Comparison of ENCODE assay signal across 25 cellular contexts in genomic region chr12:25307818-25308217, GRCh38.
"Had no signal": no experiment of that assay in that cellular context is flagged by ENCODE, and none has a peak within 500 bp of the region (broad histone marks: within the 10 kb centered on the region; RNA-seq: fewer than 3 reads in every experiment).

No MANE protein-coding gene starts in this region.

- DNase-seq: activated CD4-positive, alpha-beta T cell treated with anti-CD3 and anti-CD28 coated beads for 36 hours; activated CD4-positive, alpha-beta T cell treated with anti-CD3 and anti-CD28 coated beads, Interleukin-2, amount 50 U/mL, for 1 hour; activated CD8-positive, alpha-beta memory T cell treated with anti-CD3 and anti-CD28 coated beads, Interleukin-2, amount 50 U/mL, for 4 hours; activated CD8-positive, alpha-beta T cell treated with anti-CD3 and anti-CD28 coated beads for 36 hours; activated gamma-delta T cell treated with Interleukin-2 at 50 U/mL for 16 hours; activated naive CD4-positive, alpha-beta T cell treated with anti-CD3 and anti-CD28 coated beads, Interleukin-2, amount 10 ng/mL, durations not matched to agents 7 days and 5 days; activated naive CD8-positive, alpha-beta T cell treated with anti-CD3 and anti-CD28 coated beads for 36 hours; activated T-cell treated with anti-CD3 and anti-CD28 coated beads, Interleukin-2, amount 50 U/mL, for 72 hours; colonic mucosa; NCI-H1092; NCI-H1417; NCI-H1694; NCI-H2029 treated with DMSO at 0.1 percent for 48 hours; NCI-H345; NCI-H510A; NCI-H526 treated with DMSO at 0.1 percent for 48 hours; NK-92 treated with Interleukin-12 subunit alpha and Interleukin-12 subunit beta, amount 100 ng/mL, for 24 hours; OCI-M1; RPMI8226; T-helper 1 cell; WERI-Rb-1 had no signal

- H3K4me1 ChIP-seq: colonic mucosa had no signal

- H3K4me3 Mint-ChIP-seq: activated CD4-positive, alpha-beta T cell treated with anti-CD3 and anti-CD28 coated beads for 36 hours; activated CD8-positive, alpha-beta T cell treated with anti-CD3 and anti-CD28 coated beads for 36 hours; activated naive CD4-positive, alpha-beta T cell treated with anti-CD3 and anti-CD28 coated beads, Interleukin-2, amount 10 ng/mL, durations not matched to agents 7 days and 5 days; activated naive CD8-positive, alpha-beta T cell treated with anti-CD3 and anti-CD28 coated beads for 36 hours; activated T-cell treated with anti-CD3 and anti-CD28 coated beads, Interleukin-2, amount 50 U/mL, for 72 hours had no signal

- H3K9me3 ChIP-seq: colonic mucosa had no signal

- H3K9me3 Mint-ChIP-seq: activated CD8-positive, alpha-beta T cell treated with anti-CD3 and anti-CD28 coated beads for 36 hours; activated naive CD8-positive, alpha-beta T cell treated with anti-CD3 and anti-CD28 coated beads for 36 hours had no signal

- H3K36me3 ChIP-seq: colonic mucosa, WERI-Rb-1 had no signal

- H3K27me3 ChIP-seq: colonic mucosa had no signal

- H3K27ac ChIP-seq: colonic mucosa, SK-N-MC, WERI-Rb-1 had no signal

- ATAC-seq: activated CD4-positive, alpha-beta T cell treated with anti-CD3 and anti-CD28 coated beads for 36 hours; activated CD8-positive, alpha-beta T cell treated with anti-CD3 and anti-CD28 coated beads for 36 hours; activated T-cell treated with anti-CD3 and anti-CD28 coated beads, Interleukin-2, amount 50 U/mL, for 72 hours; Panc1; Right ventricle myocardium inferior had no signal

- H3K4me3 ChIP-seq: colonic mucosa, SK-N-MC had no signal

- H3K27me3 Mint-ChIP-seq: activated CD8-positive, alpha-beta T cell treated with anti-CD3 and anti-CD28 coated beads for 36 hours; activated naive CD8-positive, alpha-beta T cell treated with anti-CD3 and anti-CD28 coated beads for 36 hours had no signal

- H3K4me1 Mint-ChIP-seq: activated CD4-positive, alpha-beta T cell treated with anti-CD3 and anti-CD28 coated beads for 36 hours; activated naive CD4-positive, alpha-beta T cell treated with anti-CD3 and anti-CD28 coated beads, Interleukin-2, amount 10 ng/mL, durations not matched to agents 7 days and 5 days; activated naive CD8-positive, alpha-beta T cell treated with anti-CD3 and anti-CD28 coated beads for 36 hours had no signal

- H3K36me3 Mint-ChIP-seq: activated naive CD4-positive, alpha-beta T cell treated with anti-CD3 and anti-CD28 coated beads, Interleukin-2, amount 10 ng/mL, durations not matched to agents 7 days and 5 days; activated naive CD8-positive, alpha-beta T cell treated with anti-CD3 and anti-CD28 coated beads for 36 hours had no signal

- H3K27ac Mint-ChIP-seq: activated CD4-positive, alpha-beta T cell treated with anti-CD3 and anti-CD28 coated beads for 36 hours; activated CD8-positive, alpha-beta T cell treated with anti-CD3 and anti-CD28 coated beads for 36 hours; activated naive CD4-positive, alpha-beta T cell treated with anti-CD3 and anti-CD28 coated beads, Interleukin-2, amount 10 ng/mL, durations not matched to agents 7 days and 5 days; activated naive CD8-positive, alpha-beta T cell treated with anti-CD3 and anti-CD28 coated beads for 36 hours; activated T-cell treated with anti-CD3 and anti-CD28 coated beads, Interleukin-2, amount 50 U/mL, for 72 hours; activated T-helper 2 cell treated with anti-CD3 and anti-CD28 coated beads, Interferon-gamma antibody, Interleukin-2, Interleukin-4, amounts not matched to agents 10 μg/mL and 5 μg/mL and 100 μg/mL, durations not matched to agents 14 hours and 24 hours and 36 hours had no signal
